Comparison of ENCODE assay signal across 15 cellular contexts in the genomic region with DNA sequence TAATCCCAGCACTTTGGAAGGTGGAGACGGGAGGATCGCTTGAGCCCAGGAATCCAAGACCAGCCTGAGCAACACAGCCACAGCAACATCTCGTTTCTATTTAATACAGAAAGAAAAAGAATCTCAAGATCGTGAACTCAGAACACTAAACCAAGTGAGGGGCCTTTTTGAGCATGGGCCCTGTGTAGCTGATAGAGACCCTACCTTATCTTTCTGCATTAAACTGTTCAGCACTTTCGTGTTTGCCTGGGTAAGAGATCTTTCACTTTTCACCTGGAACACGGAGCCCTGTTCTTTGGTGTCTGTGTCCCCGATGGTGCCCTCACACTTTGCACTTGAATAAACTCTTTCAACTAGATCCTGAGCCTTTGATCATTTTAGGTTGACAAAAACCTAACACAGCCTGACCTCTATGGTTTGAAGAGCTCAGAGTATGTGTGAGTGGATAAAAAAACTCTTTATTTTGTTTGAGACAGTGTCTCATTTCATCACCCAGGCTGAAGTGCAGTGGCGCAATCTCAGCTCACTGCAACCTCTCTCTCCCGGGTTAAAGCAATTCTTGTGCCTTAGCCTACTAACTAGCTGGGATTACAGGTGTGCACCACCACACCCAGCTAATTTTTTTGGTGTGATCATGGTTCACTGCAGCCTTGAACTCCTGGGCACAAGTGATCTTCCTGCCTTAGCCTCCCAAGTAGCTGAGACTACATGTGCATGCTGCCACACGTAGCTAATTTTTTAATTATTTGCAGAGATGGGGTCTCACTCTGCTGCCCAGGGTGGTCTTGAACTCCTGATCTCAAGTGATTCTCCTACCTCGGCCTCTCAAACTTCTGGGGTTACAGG.
DNase-seq lines count a peak whose midpoint lies in the region; ATAC-seq, FAIRE-seq and TF ChIP-seq lines count a peak whose summit lies in the region.
"Had no signal": no experiment of that assay in that cellular context is flagged by ENCODE, and none has a peak within 500 bp of the region (broad histone marks: within the 10 kb centered on the region; RNA-seq: fewer than 3 reads in every experiment).

No MANE protein-coding gene starts in this region.

- no peaks in the 10 kb centered on the region for H4K20me1 ChIP-seq in GM23338 (replicated peaks; ENCODE audit: insufficient read depth)

- H3K4me3 Mint-ChIP-seq in GM23338: no peak overlapping the region
- peak overlapping the region; percentile 1 for H3K4me3 Mint-ChIP-seq in central memory CD8-positive, alpha-beta T cell
- no peak overlapping the region for H3K4me3 Mint-ChIP-seq in nephron progenitor cell

- no peaks in the 10 kb centered on the region for H3K4me1 ChIP-seq in GM23338 (ENCODE audit: insufficient read depth)

- peaks cover 4% of the 10 kb centered on the region; the same call in 1 of the 3 replicates for H3K36me3 Mint-ChIP-seq in GM23338 (ENCODE audit: low read depth)
- no peaks in the 10 kb centered on the region for H3K36me3 Mint-ChIP-seq in central memory CD8-positive, alpha-beta T cell (ENCODE audit: insufficient read depth)
- H3K36me3 Mint-ChIP-seq in nephron progenitor cell (ENCODE audit: low read depth): no peaks in the 10 kb centered on the region

- no peaks in the 10 kb centered on the region for H3K27me3 ChIP-seq in GM23338 (ENCODE audit: insufficient read depth)

- H3K4me2 ChIP-seq in GM23338: no peak overlapping the region

- H3K27me3 Mint-ChIP-seq in GM23338 (ENCODE audit: insufficient read depth, low read depth, poor library complexity) (no peaks in the 10 kb centered on the region), nephron progenitor cell (ENCODE audit: low read depth, poor library complexity) (no peaks in the 10 kb centered on the region)
- H3K27me3 Mint-ChIP-seq in central memory CD8-positive, alpha-beta T cell: no peaks in the 10 kb centered on the region

- no peaks in the 10 kb centered on the region for H3K79me2 ChIP-seq in GM23338 (replicated peaks; ENCODE audit: insufficient read depth)

- no peak overlapping the region for H3K4me3 ChIP-seq in GM23338

- no peaks in the 10 kb centered on the region for H3K9me2 ChIP-seq in GM23338 (ENCODE audit: insufficient read depth)

- DNase-seq in GM12891 (ENCODE audit: insufficient read length, low spot score) (no peak), GM23338 (ENCODE audit: low spot score) (no peak), nephron progenitor cell (no peak), NCI-H2171 treated with DMSO at 0.1 percent for 48 hours (lab: John Stamatoyannopoulos, UW) (no peak), RKO (ENCODE audit: low spot score) (no peak), hippocampal formation (lab: John Stamatoyannopoulos, UW) (no peak)
- DNase-seq in central memory CD8-positive, alpha-beta T cell (ENCODE audit: low spot score in 2 of 2): no peak
- DNase-seq: DMS 273 treated with DMSO at 0.1 percent for 48 hours, Kasumi-1, NCI-H1930, NCI-H2227 treated with DMSO at 0.1 percent for 48 hours, NCI-H524 treated with DMSO at 0.1 percent for 48 hours had no signal

- H3F3A ChIP-seq in GM23338 (replicated peaks; ENCODE audit: low read depth): no peaks in the 10 kb centered on the region

- FAIRE-seq in GM12891 (lab: Jason Lieb, UNC): peak; percentile 9

- no peak for TF ChIP-seq POLR2A in GM12891 (IDR thresholded peaks at IDR 0.05; ENCODE audit: low read depth, low read length)

- H3K9me3 Mint-ChIP-seq in GM23338: peaks cover 16% of the 10 kb centered on the region; the same call in 2 of the 3 replicates
- no peaks in the 10 kb centered on the region for H3K9me3 Mint-ChIP-seq in central memory CD8-positive, alpha-beta T cell
- peaks cover 10% of the 10 kb centered on the region for H3K9me3 Mint-ChIP-seq in nephron progenitor cell

- no peak overlapping the region for H3K27ac ChIP-seq in GM23338 (ENCODE audit: low read depth)

- ATAC-seq in GM23338: no peak
- ATAC-seq in central memory CD8-positive, alpha-beta T cell (replicated peaks; ENCODE audit: extremely low read depth, poor library complexity, severe bottlenecking): no peak
- ATAC-seq: HCT116, Right ventricle myocardium inferior, SK-N-SH treated with all-trans-retinoic acid at 6 μM for 48 hours had no signal

- no peaks in the 10 kb centered on the region; the same call in 2 of the 3 replicates for H3K4me1 Mint-ChIP-seq in GM23338
- peaks cover 14% of the 10 kb centered on the region for H3K4me1 Mint-ChIP-seq in central memory CD8-positive, alpha-beta T cell
- H3K4me1 Mint-ChIP-seq in nephron progenitor cell: peaks cover 32% of the 10 kb centered on the region

- TF ChIP-seq CTCF in GM23338 (conservative IDR thresholded peaks at IDR 0.05; ENCODE audit: low read depth in 2 of 2): no peak
- no peak for TF ChIP-seq CTCF in nephron progenitor cell (IDR thresholded peaks at IDR 0.05)

- H3K36me3 ChIP-seq in GM23338 (ENCODE audit: insufficient read depth): no peaks in the 10 kb centered on the region

- H3K27ac Mint-ChIP-seq in GM23338 (no peak overlapping the region), nephron progenitor cell (peak overlapping the region; percentile 94)
- H3K27ac Mint-ChIP-seq in central memory CD8-positive, alpha-beta T cell (ENCODE audit: low read depth): peak overlapping the region; percentile 0

- H2AFZ ChIP-seq in GM23338: peak overlapping the region; percentile 69; the same call in 1 of the 2 replicates

TF ChIP-seq in GM12891, 5 proteins besides CTCF, POLR2A, EP300 and RAD21:
- TF ChIP-seq POU2F2 (IDR thresholded peaks at IDR 0.05; ENCODE audit: low read depth, low read length): no peak
- no peak for TF ChIP-seq POLR2AphosphoS5 (IDR thresholded peaks at IDR 0.05; ENCODE audit: low read depth, low read length)
- TF ChIP-seq PAX5 (IDR thresholded peaks at IDR 0.05; ENCODE audit: insufficient read depth, low read length, severe bottlenecking): no peak
- TF ChIP-seq TAF1 (IDR thresholded peaks at IDR 0.05; ENCODE audit: low read depth, low read length): no peak
- no peak for TF ChIP-seq SPI1 (IDR thresholded peaks at IDR 0.05; ENCODE audit: low read depth, low read length)

TF ChIP-seq in GM23338, 12 proteins besides CTCF, POLR2A, EP300 and RAD21:
- TF ChIP-seq CREB1 (CRISPR knock-in tag; IDR thresholded peaks at IDR 0.05; ENCODE audit: low read depth) (no peak), EZH2 (IDR thresholded peaks at IDR 0.05; ENCODE audit: low read depth, unreplicated experiment) (no peak), ZNF331 (CRISPR knock-in tag; IDR thresholded peaks at IDR 0.05; ENCODE audit: low read depth) (no peak), STAT1 (IDR thresholded peaks at IDR 0.05; ENCODE audit: unreplicated experiment) (no peak), ZNF114 (CRISPR knock-in tag; IDR thresholded peaks at IDR 0.05) (no peak), NANOG (IDR thresholded peaks at IDR 0.05; ENCODE audit: borderline replicate concordance) (no peak), EZH2phosphoT487 (IDR thresholded peaks at IDR 0.05; ENCODE audit: unreplicated experiment) (no peak), JUNB (IDR thresholded peaks at IDR 0.05; ENCODE audit: unreplicated experiment) (no peak)
- TF ChIP-seq, protein P1, sequence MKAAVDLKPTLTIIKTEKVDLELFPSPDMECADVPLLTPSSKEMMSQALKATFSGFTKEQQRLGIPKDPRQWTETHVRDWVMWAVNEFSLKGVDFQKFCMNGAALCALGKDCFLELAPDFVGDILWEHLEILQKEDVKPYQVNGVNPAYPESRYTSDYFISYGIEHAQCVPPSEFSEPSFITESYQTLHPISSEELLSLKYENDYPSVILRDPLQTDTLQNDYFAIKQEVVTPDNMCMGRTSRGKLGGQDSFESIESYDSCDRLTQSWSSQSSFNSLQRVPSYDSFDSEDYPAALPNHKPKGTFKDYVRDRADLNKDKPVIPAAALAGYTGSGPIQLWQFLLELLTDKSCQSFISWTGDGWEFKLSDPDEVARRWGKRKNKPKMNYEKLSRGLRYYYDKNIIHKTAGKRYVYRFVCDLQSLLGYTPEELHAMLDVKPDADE (IDR thresholded peaks at IDR 0.05): no peak
- TF ChIP-seq, protein P2, sequence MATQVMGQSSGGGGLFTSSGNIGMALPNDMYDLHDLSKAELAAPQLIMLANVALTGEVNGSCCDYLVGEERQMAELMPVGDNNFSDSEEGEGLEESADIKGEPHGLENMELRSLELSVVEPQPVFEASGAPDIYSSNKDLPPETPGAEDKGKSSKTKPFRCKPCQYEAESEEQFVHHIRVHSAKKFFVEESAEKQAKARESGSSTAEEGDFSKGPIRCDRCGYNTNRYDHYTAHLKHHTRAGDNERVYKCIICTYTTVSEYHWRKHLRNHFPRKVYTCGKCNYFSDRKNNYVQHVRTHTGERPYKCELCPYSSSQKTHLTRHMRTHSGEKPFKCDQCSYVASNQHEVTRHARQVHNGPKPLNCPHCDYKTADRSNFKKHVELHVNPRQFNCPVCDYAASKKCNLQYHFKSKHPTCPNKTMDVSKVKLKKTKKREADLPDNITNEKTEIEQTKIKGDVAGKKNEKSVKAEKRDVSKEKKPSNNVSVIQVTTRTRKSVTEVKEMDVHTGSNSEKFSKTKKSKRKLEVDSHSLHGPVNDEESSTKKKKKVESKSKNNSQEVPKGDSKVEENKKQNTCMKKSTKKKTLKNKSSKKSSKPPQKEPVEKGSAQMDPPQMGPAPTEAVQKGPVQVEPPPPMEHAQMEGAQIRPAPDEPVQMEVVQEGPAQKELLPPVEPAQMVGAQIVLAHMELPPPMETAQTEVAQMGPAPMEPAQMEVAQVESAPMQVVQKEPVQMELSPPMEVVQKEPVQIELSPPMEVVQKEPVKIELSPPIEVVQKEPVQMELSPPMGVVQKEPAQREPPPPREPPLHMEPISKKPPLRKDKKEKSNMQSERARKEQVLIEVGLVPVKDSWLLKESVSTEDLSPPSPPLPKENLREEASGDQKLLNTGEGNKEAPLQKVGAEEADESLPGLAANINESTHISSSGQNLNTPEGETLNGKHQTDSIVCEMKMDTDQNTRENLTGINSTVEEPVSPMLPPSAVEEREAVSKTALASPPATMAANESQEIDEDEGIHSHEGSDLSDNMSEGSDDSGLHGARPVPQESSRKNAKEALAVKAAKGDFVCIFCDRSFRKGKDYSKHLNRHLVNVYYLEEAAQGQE (IDR thresholded peaks at IDR 0.05; ENCODE audit: unreplicated experiment): no peak
